In genomic region chr10:131431978-131432690, GRCh38 we compare ENCODE assay signal across 18 cellular contexts.
DNase-seq lines count a peak whose midpoint lies in the region; ATAC-seq, FAIRE-seq and TF ChIP-seq lines count a peak whose summit lies in the region.
"Had no signal": no experiment of that assay in that cellular context is flagged by ENCODE, and none has a peak within 500 bp of the region (broad histone marks: within the 10 kb centered on the region; RNA-seq: fewer than 3 reads in every experiment).

No MANE protein-coding gene starts in this region.

- H3K4ac ChIP-seq in H1 (replicated peaks; ENCODE audit: insufficient read length, low read depth, low read length): no peak overlapping the region
- H3K4ac ChIP-seq in trophoblast cell (ENCODE audit: low read depth, low read length): no peak overlapping the region

- H2BK12ac ChIP-seq in H1 (ENCODE audit: low read depth, low read length): no peak overlapping the region
- H2BK12ac ChIP-seq in trophoblast cell (ENCODE audit: low read length): no peak overlapping the region

- no peaks in the 10 kb centered on the region for H3K36me3 Mint-ChIP-seq in activated naive CD4-positive, alpha-beta T cell treated with anti-CD3 and anti-CD28 coated beads, Interleukin-2, amount 50 U/mL, for 72 hours
- H3K36me3 Mint-ChIP-seq: CD8-positive, alpha-beta memory T cell had no signal

- CTCF ChIA-PET in H1 (lab: Charles Lee; ENCODE audit: partially characterized antibody): interaction anchor here (1.4 to 2.6 kb wide), 2 partner anchors 19 to 22 kb away, joined by 3 to 13 read pairs; no protein-coding TSS in a partner anchor

- H4K12ac ChIP-seq in trophoblast cell (ENCODE audit: low read depth, low read length): no peak overlapping the region

- H4K91ac ChIP-seq in H1 (replicated peaks; ENCODE audit: insufficient read length, low read length) (no peak overlapping the region), trophoblast cell (ENCODE audit: low read depth, low read length) (no peak overlapping the region)

- no peaks in the 10 kb centered on the region for H3K23me2 ChIP-seq in H1 (ENCODE audit: low read depth, low read length)

- WGBS in H1 (ENCODE audit: extremely low coverage in 1 of 2, insufficient coverage in 1 of 2, insufficient read length in 1 of 2, insufficient replicate concordance in 2 of 2, low coverage in 1 of 2, low lambda C conversion rate in 2 of 2, missing lambda C conversion rate in 1 of 2), 2 experiments: 92% methylated on average over 16 of the region's 16 CpGs; no CpG with 5 or more reads in 1 of the 2 experiments
- no CpG with 5 or more reads among the region's 16 CpGs for WGBS in trophoblast cell (ENCODE audit: extremely low coverage, insufficient coverage, insufficient read length)

- H3K18ac ChIP-seq in H1 (ENCODE audit: extremely low read depth, low read length) (no peak overlapping the region), trophoblast cell (ENCODE audit: low read length) (no peak overlapping the region)

- TF ChIP-seq CTCF in H1 (IDR thresholded peaks at IDR 0.05; ENCODE audit: control extremely low read depth in 1 of 3, insufficient read depth in 1 of 3, low read depth in 1 of 3, low read length in 3 of 3): no peak

- no peak overlapping the region for H3K56ac ChIP-seq in H1 (replicated peaks; ENCODE audit: insufficient read length, low read depth, low read length)

- H3K23ac ChIP-seq in H1 (ENCODE audit: insufficient read length) (no peak overlapping the region), trophoblast cell (ENCODE audit: low read length) (no peak overlapping the region)

- H3K9ac ChIP-seq in H1 (replicated peaks in 1 of 4; ENCODE audit: extremely low read depth in 1 of 4, low read depth in 3 of 4, low read length in 3 of 4) (no peak overlapping the region), trophoblast cell (ENCODE audit: low read length) (peak overlapping the region; percentile 35)
- H3K9ac ChIP-seq: BLaER1 had no signal

- no peaks in the 10 kb centered on the region for H3K27me3 ChIP-seq in H1 (replicated peaks in 1 of 4; ENCODE audit: control insufficient read depth in 3 of 4, extremely low read depth in 1 of 4, insufficient read depth in 3 of 4, low read length in 3 of 4)
- no peaks in the 10 kb centered on the region for H3K27me3 ChIP-seq in trophoblast cell (ENCODE audit: insufficient read depth, low read length)
- H3K27me3 ChIP-seq: BLaER1 had no signal

- DNase-seq in DMS79 treated with DMSO at 0.1 percent for 48 hours (lab: John Stamatoyannopoulos, UW) (peak; percentile 73), DMS79 (lab: John Stamatoyannopoulos, UW) (no peak), H1 (ENCODE audit: low read depth in 1 of 2, low spot score in 2 of 2) (no peak), trophoblast cell (no peak), NCI-H446 treated with DMSO at 0.1 percent for 48 hours (lab: John Stamatoyannopoulos, UW) (no peak)
- no peak for DNase-seq in activated CD4-positive, alpha-beta T cell treated with anti-CD3 and anti-CD28 coated beads for 4 hours
- no peak for DNase-seq in activated naive CD4-positive, alpha-beta T cell treated with anti-CD3 and anti-CD28 coated beads, Interleukin-2, amount 50 U/mL, for 72 hours (ENCODE audit: low spot score in 2 of 2)
- DNase-seq: AML-193; Caco-2; CD8-positive, alpha-beta memory T cell; GDM1; HCEC 1CT; HFFc6 had no signal

- H2AK5ac ChIP-seq in H1 (ENCODE audit: low read depth, low read length) (no peak overlapping the region), trophoblast cell (ENCODE audit: low read length) (no peak overlapping the region)

- TF ChIP-seq POLR2A in H1 (IDR thresholded peaks at IDR 0.05; ENCODE audit: control extremely low read depth in 1 of 2, low read depth in 2 of 2, low read length in 2 of 2): no peak

- H2BK15ac ChIP-seq in H1 (ENCODE audit: low read length): no peak overlapping the region

- ATAC-seq in activated naive CD4-positive, alpha-beta T cell treated with anti-CD3 and anti-CD28 coated beads, Interleukin-2, amount 50 U/mL, for 72 hours: no peak
- ATAC-seq: HepG2 had no signal

- H3K79me2 ChIP-seq in H1 (ENCODE audit: control insufficient read depth in 1 of 2, insufficient read depth in 2 of 2, low read length in 2 of 2) (no peaks in the 10 kb centered on the region), trophoblast cell (ENCODE audit: control insufficient read depth, insufficient read depth, low read length, poor library complexity) (no peaks in the 10 kb centered on the region)

- H3K4me2 ChIP-seq in H1 (ENCODE audit: insufficient read depth in 1 of 2, low read depth in 2 of 2, low read length in 2 of 2) (no peak overlapping the region), trophoblast cell (ENCODE audit: low read length) (no peak overlapping the region)

- H2BK5ac ChIP-seq in H1 (ENCODE audit: low read depth, low read length): no peak overlapping the region
- H2BK5ac ChIP-seq in trophoblast cell (ENCODE audit: low read depth, low read length, poor library complexity): no peak overlapping the region

- H3K14ac ChIP-seq in H1 (ENCODE audit: insufficient read length): no peak overlapping the region
- no peak overlapping the region for H3K14ac ChIP-seq in trophoblast cell (ENCODE audit: low read length)

- H3K4me3 ChIP-seq in H1 (ENCODE audit: extremely low read depth in 1 of 4, insufficient read depth in 2 of 4, low read depth in 3 of 4, low read length in 4 of 4) (no peak overlapping the region), trophoblast cell (ENCODE audit: low read depth, low read length) (no peak overlapping the region)
- H3K4me3 ChIP-seq: BLaER1 had no signal

- no peaks in the 10 kb centered on the region for H3K79me1 ChIP-seq in H1 (ENCODE audit: low read depth, low read length)
- H3K79me1 ChIP-seq in trophoblast cell (ENCODE audit: low read length): no peaks in the 10 kb centered on the region

- H3K9me3 Mint-ChIP-seq in activated naive CD4-positive, alpha-beta T cell treated with anti-CD3 and anti-CD28 coated beads, Interleukin-2, amount 50 U/mL, for 72 hours: no peaks in the 10 kb centered on the region

- H3K9me3 ChIP-seq in H1 (ENCODE audit: insufficient read depth in 2 of 2, low read depth in 1 of 2, low read length in 1 of 2) (no peaks in the 10 kb centered on the region), trophoblast cell (ENCODE audit: insufficient read depth, low read depth, low read length) (no peaks in the 10 kb centered on the region)
- H3K9me3 ChIP-seq: BLaER1, Caco-2 had no signal

- H3K36me3 ChIP-seq in H1 (ENCODE audit: control insufficient read depth in 2 of 4, insufficient read depth in 4 of 4, low read length in 3 of 4) (no peaks in the 10 kb centered on the region), trophoblast cell (ENCODE audit: control insufficient read depth in 1 of 2, insufficient read depth in 2 of 2, low read length in 2 of 2) (no peaks in the 10 kb centered on the region)
- H3K36me3 ChIP-seq: BLaER1 had no signal

- peak overlapping the region; percentile 45; the same call in 1 of the 2 replicates for H4K8ac ChIP-seq in H1 (ENCODE audit: extremely low read depth, insufficient read depth, low read length)
- H4K8ac ChIP-seq in trophoblast cell (ENCODE audit: low read depth, low read length): no peak overlapping the region

- no peak overlapping the region for H4K5ac ChIP-seq in H1 (ENCODE audit: insufficient read length, low read depth, low read length)

- H3K27ac ChIP-seq in H1 (ENCODE audit: low read depth, low read length): no peak overlapping the region
- H3K27ac ChIP-seq in trophoblast cell (ENCODE audit: low read depth, low read length): no peak overlapping the region
- H3K27ac ChIP-seq: 22Rv1, BLaER1 had no signal

- no peak overlapping the region for H2BK20ac ChIP-seq in H1 (ENCODE audit: low read length)

- H2BK120ac ChIP-seq in H1 (replicated peaks; ENCODE audit: low read depth, low read length) (no peak overlapping the region), trophoblast cell (ENCODE audit: insufficient read depth, low read length, poor library complexity) (no peak overlapping the region)

- no peak for TF ChIP-seq EP300 in H1 (IDR thresholded peaks at IDR 0.05; ENCODE audit: borderline replicate concordance in 1 of 2, low read depth in 2 of 2, low read length in 2 of 2)

- POLR2A ChIA-PET in H1 (lab: Charles Lee; ENCODE audit: partially characterized antibody): no interaction called here

- H3K4me1 ChIP-seq in H1 (replicated peaks in 1 of 4; ENCODE audit: control insufficient read depth in 3 of 4, insufficient read depth in 4 of 4, low read length in 3 of 4) (no peaks in the 10 kb centered on the region; a peak in 1 of 7 replicates), trophoblast cell (ENCODE audit: control insufficient read depth in 1 of 2, insufficient read depth in 2 of 2, low read length in 2 of 2) (no peaks in the 10 kb centered on the region)
- H3K4me1 ChIP-seq: Caco-2 had no signal

- H4K20me1 ChIP-seq in H1 (replicated peaks in 1 of 2; ENCODE audit: control insufficient read depth in 1 of 2, insufficient read depth in 2 of 2, low read length in 2 of 2): no peaks in the 10 kb centered on the region
- H4K20me1 ChIP-seq: BLaER1 had no signal

- H3K27ac Mint-ChIP-seq in activated naive CD4-positive, alpha-beta T cell treated with anti-CD3 and anti-CD28 coated beads, Interleukin-2, amount 50 U/mL, for 72 hours: no peak overlapping the region
- H3K27ac Mint-ChIP-seq: CD8-positive, alpha-beta memory T cell; HFFc6 had no signal

- H2AFZ ChIP-seq in H1 (ENCODE audit: low read length) (no peak overlapping the region), trophoblast cell (ENCODE audit: insufficient read depth, low read length, poor library complexity) (no peak overlapping the region)

- no peak for FAIRE-seq in H1 (lab: Jason Lieb, UNC)
- FAIRE-seq: GM12892, HepG2, HTR-8/SVneo had no signal

- no peak for TF ChIP-seq RAD21 in H1 (IDR thresholded peaks at IDR 0.05 in 1 of 2, conservative IDR thresholded peaks at IDR 0.05 in 1 of 2; ENCODE audit: low read depth in 2 of 2, low read length in 2 of 2)

TF ChIP-seq in H1, 55 proteins besides CTCF, POLR2A, EP300 and RAD21 (continues in another document):
- no peak for TF ChIP-seq GABPA (IDR thresholded peaks at IDR 0.05; ENCODE audit: borderline replicate concordance, insufficient read depth, low read length)
- no peak for TF ChIP-seq SIX5 (IDR thresholded peaks at IDR 0.05; ENCODE audit: low read depth, low read length)
- TF ChIP-seq RXRA (IDR thresholded peaks at IDR 0.05; ENCODE audit: insufficient read depth, low read depth, low read length): no peak
- no peak for TF ChIP-seq ZNF274 (IDR thresholded peaks at IDR 0.05; ENCODE audit: borderline replicate concordance, extremely low read depth, low read length)
- no peak for TF ChIP-seq MAFK (IDR thresholded peaks at IDR 0.05; ENCODE audit: low read depth, low read length)
